In the genomic region with DNA sequence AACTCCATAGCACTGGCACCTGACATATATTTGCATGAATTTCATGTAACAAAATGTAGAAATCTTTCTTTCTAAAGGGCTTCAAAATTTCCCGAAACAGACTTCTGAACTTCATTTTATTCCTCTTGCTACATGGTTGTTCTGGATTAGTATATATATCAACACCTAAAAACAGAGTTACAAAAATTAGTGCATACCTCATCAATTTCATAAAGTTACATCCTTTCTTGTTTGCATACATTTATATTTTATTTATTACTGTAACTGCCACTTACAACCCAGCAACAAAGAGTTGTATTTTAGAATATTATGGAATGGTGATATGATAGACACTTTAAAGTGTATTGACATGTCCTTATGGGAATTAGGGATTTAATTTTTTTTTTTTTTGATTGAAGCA, we compare ENCODE assay signal across 15 cellular contexts. TPM values are rescaled to one million over a fixed set of nuclear protein-coding genes. Genes with fewer than 3 reads are reported as not detected.
DNase-seq lines count a peak whose midpoint lies in the region; ATAC-seq, FAIRE-seq and TF ChIP-seq lines count a peak whose summit lies in the region.
"Had no signal": no experiment of that assay in that cellular context is flagged by ENCODE, and none has a peak within 500 bp of the region (broad histone marks: within the 10 kb centered on the region; RNA-seq: fewer than 3 reads in every experiment).

No MANE protein-coding gene starts in this region.

- DNase-seq in Caco-2, result no peak
- DNase-seq in epithelial cell of prostate (ENCODE audit: low read depth, low spot score), result no peak
- no peak for DNase-seq in neural progenitor cell (ENCODE audit: low spot score)
- no peak for DNase-seq in SKM-1 (lab: John Stamatoyannopoulos, UW; ENCODE audit: unreplicated experiment)
- DNase-seq in middle frontal gyrus (ENCODE audit: extremely low spot score, low spot score), result no peak
- DNase-seq in GM12892 (ENCODE audit: insufficient read length), result no peak
- DNase-seq: activated T-cell treated with anti-CD3 and anti-CD28 coated beads, Interleukin-2, amount 50 U/mL, for 24 hours; central memory CD4-positive, alpha-beta T cell; glutamatergic neuron; MG63; substantia nigra had no signal

- H3K4me3 ChIP-seq in Caco-2 (ENCODE audit: low read depth, low read length) (peak overlapping the region; percentile 91), OCI-LY3 (ENCODE audit: low read length) (peak overlapping the region; percentile 92), neural progenitor cell (no peak overlapping the region)

- H3K4me1 ChIP-seq in Caco-2 (peaks cover 4% of the 10 kb centered on the region; the same call in 1 of the 2 replicates), OCI-LY3 (ENCODE audit: low read length) (peaks cover 30% of the 10 kb centered on the region), neural progenitor cell (peaks cover 21% of the 10 kb centered on the region)

- TF ChIP-seq POLR2A in GM12892 (IDR thresholded peaks at IDR 0.05; ENCODE audit: low read depth, low read length), result no peak

- H3K4me2 ChIP-seq in OCI-LY3 (ENCODE audit: low read length) (peak overlapping the region; percentile 97), neural progenitor cell (no peak overlapping the region)

- no peaks in the 10 kb centered on the region for H3K36me3 ChIP-seq in Caco-2 (ENCODE audit: control insufficient read depth, insufficient read depth, low read length)
- no peaks in the 10 kb centered on the region for H3K36me3 ChIP-seq in OCI-LY3 (replicated peaks; ENCODE audit: low read depth, low read length)
- no peaks in the 10 kb centered on the region for H3K36me3 ChIP-seq in neural progenitor cell
- H3K36me3 ChIP-seq: MG63 had no signal

- no peaks in the 10 kb centered on the region for H3K27me3 Mint-ChIP-seq in Caco-2 (ENCODE audit: insufficient read depth, unreplicated experiment)
- peaks cover 13% of the 10 kb centered on the region for H3K27me3 Mint-ChIP-seq in neural progenitor cell (ENCODE audit: insufficient read depth, low read depth)

- H2AFZ ChIP-seq in OCI-LY3 (ENCODE audit: low read depth, low read length), result no peak overlapping the region
- no peak overlapping the region for H2AFZ ChIP-seq in neural progenitor cell (replicated peaks)

- H3K4me1 Mint-ChIP-seq in Caco-2 (ENCODE audit: low read depth, unreplicated experiment), result no peaks in the 10 kb centered on the region
- peaks cover 21% of the 10 kb centered on the region for H3K4me1 Mint-ChIP-seq in neural progenitor cell

- no peak for FAIRE-seq in GM12892 (lab: Jason Lieb, UNC)

- no peaks in the 10 kb centered on the region for H3K9me3 Mint-ChIP-seq in Caco-2 (ENCODE audit: unreplicated experiment)
- H3K9me3 Mint-ChIP-seq in neural progenitor cell, result peaks cover 8% of the 10 kb centered on the region
- H3K9me3 Mint-ChIP-seq: activated naive CD8-positive, alpha-beta T cell treated with anti-CD3 and anti-CD28 coated beads for 36 hours; activated T-cell treated with anti-CD3 and anti-CD28 coated beads, Interleukin-2, amount 50 U/mL, for 24 hours; T-helper 2 cell treated with Interferon-gamma antibody and Interleukin-4, amounts not matched to agents 5 μg/mL and 100 μg/mL, for 36 hours had no signal

- H3K9ac ChIP-seq in OCI-LY3 (ENCODE audit: low read length) (peak overlapping the region; percentile 85), neural progenitor cell (no peak overlapping the region)

- H3K9me3 ChIP-seq in Caco-2, result no peaks in the 10 kb centered on the region
- H3K9me3 ChIP-seq in OCI-LY3 (ENCODE audit: insufficient read depth, low read length), result no peaks in the 10 kb centered on the region
- H3K9me3 ChIP-seq in neural progenitor cell (ENCODE audit: low read depth), result no peaks in the 10 kb centered on the region

- BruUV-seq in Caco-2 (replicated peaks; lab: Mats Ljungman, UMichigan), result no TSS peak

- ATAC-seq in GM19467 (IDR thresholded peaks at IDR 0.05; ENCODE audit: unreplicated experiment), result no peak

- peak overlapping the region; percentile 85 for H3K4me3 Mint-ChIP-seq in Caco-2 (ENCODE audit: unreplicated experiment)
- H3K4me3 Mint-ChIP-seq in neural progenitor cell, result peak overlapping the region; percentile 100

- H3K27ac ChIP-seq in OCI-LY3 (ENCODE audit: low read length) (peak overlapping the region; percentile 94), epithelial cell of prostate (peak overlapping the region; percentile 89), neural progenitor cell (no peak overlapping the region)

- peaks cover 42% of the 10 kb centered on the region for H3F3A ChIP-seq in neural progenitor cell (ENCODE audit: low read depth)

- POLR2A ChIA-PET in Caco-2 (lab: Charles Lee), result no interaction called here

- H3K79me2 ChIP-seq in OCI-LY3 (ENCODE audit: low read length) (peaks cover 32% of the 10 kb centered on the region), neural progenitor cell (ENCODE audit: low read depth) (peaks cover 11% of the 10 kb centered on the region)

- H4K20me1 ChIP-seq in OCI-LY3 (ENCODE audit: insufficient read depth, low read length) (no peaks in the 10 kb centered on the region), neural progenitor cell (ENCODE audit: low read depth) (peaks cover 9% of the 10 kb centered on the region)

- no peaks in the 10 kb centered on the region for H3K36me3 Mint-ChIP-seq in Caco-2 (ENCODE audit: insufficient read depth, unreplicated experiment)
- peaks cover 3% of the 10 kb centered on the region for H3K36me3 Mint-ChIP-seq in neural progenitor cell
- H3K36me3 Mint-ChIP-seq: activated naive CD8-positive, alpha-beta T cell treated with anti-CD3 and anti-CD28 coated beads for 36 hours had no signal

- no peak for TF ChIP-seq CTCF in Caco-2 (IDR thresholded peaks at IDR 0.05; ENCODE audit: insufficient read depth in 1 of 2, low read depth in 1 of 2, low read length in 1 of 2, severe bottlenecking in 1 of 2, unreplicated experiment in 1 of 2)
- no peak for TF ChIP-seq CTCF in OCI-LY3 (IDR thresholded peaks at IDR 0.05; ENCODE audit: low read depth, low read length)
- TF ChIP-seq CTCF in neural progenitor cell (IDR thresholded peaks at IDR 0.05), result no peak

- H3K27me3 ChIP-seq in Caco-2 (replicated peaks; ENCODE audit: control insufficient read depth, insufficient read depth, low read length), result no peaks in the 10 kb centered on the region
- no peaks in the 10 kb centered on the region for H3K27me3 ChIP-seq in OCI-LY3 (ENCODE audit: low read depth, low read length)
- peaks cover 11% of the 10 kb centered on the region for H3K27me3 ChIP-seq in neural progenitor cell
- H3K27me3 ChIP-seq: MG63 had no signal

- intact Hi-C loops in Caco-2 (cut with micrococcal nuclease; ENCODE audit: unreplicated experiment), result loop anchor here (1.0 kb wide), 2 partner anchors 111 to 581 kb away; partner anchors contain the start of gene MACC1

- CTCF ChIA-PET in Caco-2 (lab: Charles Lee), result no interaction called here

- H3K27ac Mint-ChIP-seq in Caco-2 (ENCODE audit: unreplicated experiment) (no peak overlapping the region), neural progenitor cell (no peak overlapping the region)
- H3K27ac Mint-ChIP-seq: activated naive CD8-positive, alpha-beta T cell treated with anti-CD3 and anti-CD28 coated beads for 36 hours; activated T-cell treated with anti-CD3 and anti-CD28 coated beads, Interleukin-2, amount 50 U/mL, for 24 hours; T-helper 2 cell treated with Interferon-gamma antibody and Interleukin-4, amounts not matched to agents 5 μg/mL and 100 μg/mL, for 36 hours had no signal

RNA-seq across cellular contexts. Expression of gene ITGB8, which starts 2.0 kb away (rescaled TPM):
- total RNA-seq in Caco-2 (2022), result 3.2 and 4.6 TPM in 2 replicates
- total RNA-seq in neural progenitor cell (ENCODE audit: low replicate concordance), result 3.0 and 5.3 TPM in 2 replicates
- polyA plus RNA-seq in GM12892 (2012; ENCODE audit: missing spikeins), result 1.5 TPM
- total RNA-seq: activated naive CD8-positive, alpha-beta T cell treated with anti-CD3 and anti-CD28 coated beads for 36 hours had no signal
